24 cellular contexts compared by ENCODE assay signal in the genomic region with DNA sequence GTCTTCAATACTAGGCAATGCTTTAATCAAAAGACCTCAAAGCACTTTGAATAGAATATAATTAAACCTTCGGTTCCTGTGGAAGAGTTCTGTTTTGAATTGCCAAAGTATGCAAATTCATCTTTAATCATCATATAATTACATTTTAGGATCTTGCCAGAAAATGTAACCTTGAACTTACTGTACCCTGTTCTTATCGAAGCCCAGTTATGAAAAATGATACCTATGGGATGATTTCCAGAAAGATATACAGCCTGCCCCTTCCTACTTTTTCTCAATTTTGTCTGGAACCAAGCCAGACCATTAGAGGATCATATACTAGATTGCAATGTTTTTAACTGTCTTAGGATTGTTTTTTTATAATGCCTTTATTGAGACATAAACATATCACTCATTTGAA.
"Had no signal": no experiment of that assay in that cellular context is flagged by ENCODE, and none has a peak within 500 bp of the region (broad histone marks: within the 10 kb centered on the region; RNA-seq: fewer than 3 reads in every experiment).

No MANE protein-coding gene starts in this region.

- H3K27ac ChIP-seq: HL-60, KMS-11, SJSA1, SK-N-MC had no signal

- DNase-seq: Kasumi-1, MM.1S, NCI-H1092 treated with DMSO at 0.1 percent for 48 hours, NCI-H1417 treated with DMSO at 0.1 percent for 48 hours, NCI-H146, NCI-H1694 treated with DMSO at 0.1 percent for 48 hours, NCI-H1930, NCI-H2081, NCI-H2107, NCI-H345, NCI-H446 treated with DMSO at 0.1 percent for 48 hours, NCI-H510A treated with DMSO at 0.1 percent for 48 hours, NCI-H82, Right ventricle myocardium superior, RPMI8226, SIG-M5, T-helper 1 cell, T-helper 17 cell had no signal

- H3K9ac ChIP-seq: KMS-11 had no signal

- H3K27me3 Mint-ChIP-seq: IgD-negative memory B cell had no signal

- H3K36me3 ChIP-seq: SJSA1 had no signal

- H3K9me3 ChIP-seq: SJSA1 had no signal

- H3K27ac Mint-ChIP-seq: IgD-negative memory B cell, T-helper 17 cell had no signal

- ATAC-seq: K562, T-helper 17 cell had no signal

- H3K27me3 ChIP-seq: SJSA1 had no signal

- H3K4me2 ChIP-seq: KMS-11 had no signal

- H3K4me3 Mint-ChIP-seq: IgD-negative memory B cell, T-helper 17 cell had no signal

- H3K4me3 ChIP-seq: K562, SJSA1, SK-N-MC had no signal

- H3K36me3 Mint-ChIP-seq: IgD-negative memory B cell had no signal
